Comparison of ENCODE assay signal across 10 cellular contexts in genomic region chr1:29121951-29122661, GRCh38. TPM values are rescaled to one million over a fixed set of nuclear protein-coding genes. Genes with fewer than 3 reads are reported as not detected.
DNase-seq lines count a peak whose midpoint lies in the region; ATAC-seq and TF ChIP-seq lines count a peak whose summit lies in the region.
"Had no signal": no experiment of that assay in that cellular context is flagged by ENCODE, and none has a peak within 500 bp of the region (broad histone marks: within the 10 kb centered on the region; RNA-seq: fewer than 3 reads in every experiment).

No MANE protein-coding gene starts in this region.

- H3K4me3 ChIP-seq in astrocyte of the spinal cord (ENCODE audit: low read depth, low read length) (peak overlapping the region; percentile 63), stomach smooth muscle (ENCODE audit: low read length in 2 of 2) (peak overlapping the region; percentile 57 to 82)

- TF ChIP-seq CTCF in astrocyte of the spinal cord (IDR thresholded peaks at IDR 0.05; ENCODE audit: low read depth, low read length): no peak

- H3K36me3 ChIP-seq in stomach smooth muscle (ENCODE audit: control insufficient read depth in 2 of 2, insufficient read depth in 2 of 2, low read length in 2 of 2): peaks cover 0 to 4% of the 10 kb centered on the region in 2 donors

- peaks cover 11% of the 10 kb centered on the region for H3K36me3 Mint-ChIP-seq in activated CD4-positive, alpha-beta T cell treated with anti-CD3 and anti-CD28 coated beads for 36 hours (ENCODE audit: low read depth)

- no peaks in the 10 kb centered on the region for H3K9me3 Mint-ChIP-seq in activated CD4-positive, alpha-beta T cell treated with anti-CD3 and anti-CD28 coated beads for 36 hours (ENCODE audit: low read depth)

- H3K9ac ChIP-seq in stomach smooth muscle (ENCODE audit: low read length in 2 of 2): peak overlapping the region in 1 of 2 donors; percentile 29

- POLR2A ChIA-PET in activated CD4-positive, alpha-beta T cell treated with anti-CD3 and anti-CD28 coated beads for 36 hours (lab: Charles Lee): interaction anchor here (0.9 to 1.1 kb wide), 2 partner anchors 60 to 541 kb away, joined by 3 to 4 read pairs; partner anchors contain the start of gene SRSF4

- DNase-seq in activated CD4-positive, alpha-beta T cell treated with anti-CD3 and anti-CD28 coated beads for 36 hours: peak; percentile 36
- DNase-seq in activated CD4-positive, alpha-beta T cell treated with anti-CD3 and anti-CD28 coated beads for 4 hours: no peak
- DNase-seq in astrocyte of the spinal cord (ENCODE audit: low read depth, low spot score) (peak; percentile 64), iris pigment epithelial cell (ENCODE audit: low read depth) (peak; percentile 54), NCI-H345 (lab: John Stamatoyannopoulos, UW) (no peak), SW 1271 (lab: John Stamatoyannopoulos, UW) (no peak)
- DNase-seq: DND-41 had no signal

- peaks cover 2% of the 10 kb centered on the region for H3K4me1 Mint-ChIP-seq in activated CD4-positive, alpha-beta T cell treated with anti-CD3 and anti-CD28 coated beads for 36 hours

- peak overlapping the region; percentile 67 for H3K4me3 Mint-ChIP-seq in activated CD4-positive, alpha-beta T cell treated with anti-CD3 and anti-CD28 coated beads for 36 hours

- H3K27me3 Mint-ChIP-seq in activated CD4-positive, alpha-beta T cell treated with anti-CD3 and anti-CD28 coated beads for 36 hours: peaks cover 12% of the 10 kb centered on the region

- intact Hi-C loops in activated CD4-positive, alpha-beta T cell treated with anti-CD3 and anti-CD28 coated beads for 36 hours (cut with DNase I, micrococcal nuclease): loop anchor here (1.0 to 5.0 kb wide), 7 partner anchors 60 to 240 kb away; partner anchors contain the start of genes EPB41 (in 1 of the 2) and SRSF4 (in 1 of the 2)

- peak overlapping the region; percentile 80 for H3K27ac ChIP-seq in stomach smooth muscle (ENCODE audit: low read length)

- no peaks in the 10 kb centered on the region for H3K27me3 ChIP-seq in stomach smooth muscle (ENCODE audit: control insufficient read depth in 1 of 2, insufficient read depth in 2 of 2, low read length in 2 of 2)

- H3K27ac Mint-ChIP-seq in activated CD4-positive, alpha-beta T cell treated with anti-CD3 and anti-CD28 coated beads for 36 hours: no peak overlapping the region

- CTCF ChIA-PET in activated CD4-positive, alpha-beta T cell treated with anti-CD3 and anti-CD28 coated beads for 36 hours (lab: Charles Lee): interaction anchor here (0.6 to 4.6 kb wide), 12 partner anchors 10 to 839 kb away, joined by 3 to 22 read pairs (median 4); partner anchors contain the start of gene SRSF4

- H3K9me3 ChIP-seq in stomach smooth muscle (ENCODE audit: control insufficient read depth in 2 of 2, low read length in 2 of 2): no peaks in the 10 kb centered on the region

- in situ Hi-C loops in astrocyte of the spinal cord (cut with HindIII; ENCODE audit: low sequenced_read_pairs): no loop called here

- peaks cover 27% of the 10 kb centered on the region for H3K4me1 ChIP-seq in stomach smooth muscle (ENCODE audit: control insufficient read depth, insufficient read depth, low read length)

- no peak for ATAC-seq in activated CD4-positive, alpha-beta T cell treated with anti-CD3 and anti-CD28 coated beads for 36 hours
- no peak for ATAC-seq in HG03280 (IDR thresholded peaks at IDR 0.05; ENCODE audit: unreplicated experiment)

RNA-seq across cellular contexts. Expression of gene TMEM200B, which starts 1.6 kb away (rescaled TPM):
- 1 to 10 TPM; 1.1 TPM for total RNA-seq in activated CD4-positive, alpha-beta T cell treated with anti-CD3 and anti-CD28 coated beads for 36 hours
- total RNA-seq: T-helper 2 cell treated with Interferon-gamma antibody and Interleukin-4, amounts not matched to agents 100 ng/mL and 5 ng/mL, for 36 hours had no signal

RNA-seq across cellular contexts. Expression of gene SRSF4, which starts 59.6 kb away (rescaled TPM):
- total RNA-seq in activated CD4-positive, alpha-beta T cell treated with anti-CD3 and anti-CD28 coated beads for 36 hours: 100 to 1,000 TPM; 129 to 147 TPM

Comparison
In these comparisons a context has a peak if more than half of its experiments do, and no peak if none do; other contexts are left out.
1. DNase-seq: peak in activated CD4-positive, alpha-beta T cell treated with anti-CD3 and anti-CD28 coated beads for 36 hours (single experiment), astrocyte of the spinal cord (single experiment) and iris pigment epithelial cell (single experiment); none in activated CD4-positive, alpha-beta T cell treated with anti-CD3 and anti-CD28 coated beads for 4 hours (0 of 2), NCI-H345 (single experiment) and SW 1271 (0 of 2).